Comparison of ENCODE assay signal across 1 cellular context in the genomic region with DNA sequence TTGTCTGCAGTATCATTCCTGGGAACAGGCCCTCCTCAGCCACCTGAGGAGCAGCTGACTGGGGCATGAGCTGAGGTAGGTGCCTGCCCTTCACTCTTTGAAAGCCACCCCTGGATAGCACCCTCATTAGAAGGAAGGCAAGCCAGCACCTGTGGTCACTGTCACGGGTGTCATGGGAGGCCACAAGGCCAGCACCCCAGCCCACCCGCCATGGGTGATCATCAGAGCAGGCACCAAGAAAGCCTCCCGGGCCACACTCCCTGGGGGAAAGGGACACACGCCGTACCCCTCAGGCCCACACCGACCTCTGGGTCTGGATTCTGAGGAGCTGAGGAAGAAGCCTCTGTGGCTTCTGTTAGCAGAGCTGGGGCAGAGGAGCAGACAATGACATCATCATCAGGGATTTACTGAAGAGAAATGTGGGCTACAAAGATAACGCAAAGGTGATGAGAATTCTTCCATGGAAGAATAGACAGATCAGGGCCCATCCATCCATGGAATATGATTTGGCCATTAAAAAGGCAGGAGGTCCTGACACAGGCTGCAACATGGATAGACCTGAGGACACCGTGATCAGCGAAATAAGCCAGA.
TF ChIP-seq lines count a peak whose summit lies in the region.

No MANE protein-coding gene starts in this region.

TF ChIP-seq in K562, 482 proteins besides CTCF, POLR2A, EP300 and RAD21:
- TF ChIP-seq ARID1B (IDR thresholded peaks at IDR 0.05) (peak; percentile 15; the same call in 1 of the 2 replicates), TCF3 (CRISPR knock-in tag; IDR thresholded peaks at IDR 0.05) (peak; percentile 32; the same call in 1 of the 2 replicates), POLR2G (IDR thresholded peaks at IDR 0.05; ENCODE audit: low read depth, low read length) (peak; percentile 39), ATF7 (IDR thresholded peaks at IDR 0.05) (peak; percentile 63; the same call in 1 of the 2 replicates), ZFP1 (CRISPR knock-in tag; IDR thresholded peaks at IDR 0.05) (no peak), ARNT (IDR thresholded peaks at IDR 0.05) (no peak), RBM22 (IDR thresholded peaks at IDR 0.05; ENCODE audit: low read depth, low read length, poor library complexity, severe bottlenecking) (peak; percentile 72), JUND (IDR thresholded peaks at IDR 0.05; ENCODE audit: borderline replicate concordance, low read depth, low read length) (0 out of 2 replicates have a peak, but pooled peaks have one; percentile 15), JUND (tag; IDR thresholded peaks at IDR 0.05; ENCODE audit: borderline replicate concordance, low read depth, low read length) (no peak), SMAD2 (IDR thresholded peaks at IDR 0.05; ENCODE audit: low read depth, low read length) (no peak)
- TF ChIP-seq, protein P1, sequence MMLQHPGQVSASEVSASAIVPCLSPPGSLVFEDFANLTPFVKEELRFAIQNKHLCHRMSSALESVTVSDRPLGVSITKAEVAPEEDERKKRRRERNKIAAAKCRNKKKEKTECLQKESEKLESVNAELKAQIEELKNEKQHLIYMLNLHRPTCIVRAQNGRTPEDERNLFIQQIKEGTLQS (IDR thresholded peaks at IDR 0.05), result peak; percentile 70
- TF ChIP-seq, protein P1 (CRISPR knock-in tag; conservative IDR thresholded peaks at IDR 0.05), result no peak
- TF ChIP-seq, protein P2, sequence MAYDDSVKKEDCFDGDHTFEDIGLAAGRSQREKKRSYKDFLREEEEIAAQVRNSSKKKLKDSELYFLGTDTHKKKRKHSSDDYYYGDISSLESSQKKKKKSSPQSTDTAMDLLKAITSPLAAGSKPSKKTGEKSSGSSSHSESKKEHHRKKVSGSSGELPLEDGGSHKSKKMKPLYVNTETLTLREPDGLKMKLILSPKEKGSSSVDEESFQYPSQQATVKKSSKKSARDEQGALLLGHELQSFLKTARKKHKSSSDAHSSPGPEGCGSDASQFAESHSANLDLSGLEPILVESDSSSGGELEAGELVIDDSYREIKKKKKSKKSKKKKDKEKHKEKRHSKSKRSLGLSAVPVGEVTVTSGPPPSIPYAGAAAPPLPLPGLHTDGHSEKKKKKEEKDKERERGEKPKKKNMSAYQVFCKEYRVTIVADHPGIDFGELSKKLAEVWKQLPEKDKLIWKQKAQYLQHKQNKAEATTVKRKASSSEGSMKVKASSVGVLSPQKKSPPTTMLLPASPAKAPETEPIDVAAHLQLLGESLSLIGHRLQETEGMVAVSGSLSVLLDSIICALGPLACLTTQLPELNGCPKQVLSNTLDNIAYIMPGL (CRISPR knock-in tag; IDR thresholded peaks at IDR 0.05), result no peak
- TF ChIP-seq, protein P3, sequence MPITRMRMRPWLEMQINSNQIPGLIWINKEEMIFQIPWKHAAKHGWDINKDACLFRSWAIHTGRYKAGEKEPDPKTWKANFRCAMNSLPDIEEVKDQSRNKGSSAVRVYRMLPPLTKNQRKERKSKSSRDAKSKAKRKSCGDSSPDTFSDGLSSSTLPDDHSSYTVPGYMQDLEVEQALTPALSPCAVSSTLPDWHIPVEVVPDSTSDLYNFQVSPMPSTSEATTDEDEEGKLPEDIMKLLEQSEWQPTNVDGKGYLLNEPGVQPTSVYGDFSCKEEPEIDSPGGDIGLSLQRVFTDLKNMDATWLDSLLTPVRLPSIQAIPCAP (CRISPR knock-in tag; IDR thresholded peaks at IDR 0.05; ENCODE audit: borderline replicate concordance), result no peak
- TF ChIP-seq, protein P4, sequence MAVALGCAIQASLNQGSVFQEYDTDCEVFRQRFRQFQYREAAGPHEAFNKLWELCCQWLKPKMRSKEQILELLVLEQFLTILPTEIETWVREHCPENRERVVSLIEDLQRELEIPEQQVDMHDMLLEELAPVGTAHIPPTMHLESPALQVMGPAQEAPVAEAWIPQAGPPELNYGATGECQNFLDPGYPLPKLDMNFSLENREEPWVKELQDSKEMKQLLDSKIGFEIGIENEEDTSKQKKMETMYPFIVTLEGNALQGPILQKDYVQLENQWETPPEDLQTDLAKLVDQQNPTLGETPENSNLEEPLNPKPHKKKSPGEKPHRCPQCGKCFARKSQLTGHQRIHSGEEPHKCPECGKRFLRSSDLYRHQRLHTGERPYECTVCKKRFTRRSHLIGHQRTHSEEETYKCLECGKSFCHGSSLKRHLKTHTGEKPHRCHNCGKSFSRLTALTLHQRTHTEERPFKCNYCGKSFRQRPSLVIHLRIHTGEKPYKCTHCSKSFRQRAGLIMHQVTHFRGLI (CRISPR knock-in tag; IDR thresholded peaks at IDR 0.05), result no peak
